8 cellular contexts compared by ENCODE assay signal in the genomic region with DNA sequence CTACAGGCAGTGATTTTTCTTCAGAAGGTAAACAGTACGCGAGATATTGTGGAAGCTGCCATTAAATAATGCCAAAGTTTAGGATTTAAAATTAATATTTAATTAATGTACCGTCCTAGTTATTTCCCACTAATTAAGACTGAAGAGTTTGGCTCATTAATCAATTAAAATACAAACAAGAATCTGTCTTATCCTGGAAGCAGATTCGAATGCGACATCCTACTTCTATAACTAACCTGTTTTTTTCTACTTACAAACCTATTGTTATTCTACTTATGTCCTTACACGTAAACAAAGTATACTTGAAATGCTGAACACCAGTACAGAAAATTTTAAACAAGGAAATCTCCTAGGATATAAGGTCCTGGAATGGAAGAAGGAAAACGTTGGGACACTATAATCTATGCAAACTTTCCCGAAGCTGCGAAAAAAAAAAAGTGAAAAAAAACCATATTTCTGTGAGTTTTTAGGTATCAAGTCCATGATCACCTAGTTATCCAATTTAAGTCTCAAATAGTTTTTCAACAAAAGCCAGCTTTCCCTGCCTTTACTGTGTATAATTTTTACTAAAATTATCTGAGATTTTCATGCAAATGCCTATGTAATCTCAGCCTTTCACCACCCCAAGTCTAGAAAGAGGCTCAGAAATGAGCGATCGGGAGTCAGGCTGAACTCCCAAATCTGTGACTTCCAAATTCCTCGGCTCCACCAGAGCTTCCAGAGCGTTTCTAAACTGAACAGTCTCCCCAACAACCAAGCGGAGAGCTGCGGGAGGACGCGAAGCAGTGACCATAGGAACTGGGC. TPM values are rescaled to one million over a fixed set of nuclear protein-coding genes. Genes with fewer than 3 reads are reported as not detected.
DNase-seq lines count a peak whose midpoint lies in the region; ATAC-seq and TF ChIP-seq lines count a peak whose summit lies in the region.

No MANE protein-coding gene starts in this region.

- CTCF ChIA-PET in Caco-2 (lab: Charles Lee), result interaction anchor here (0.8 to 2.3 kb wide), 5 partner anchors 15 to 198 kb away, joined by 3 to 13 read pairs (median 3); a partner anchor contains a TSS

- intact Hi-C loops in Caco-2 (cut with micrococcal nuclease; ENCODE audit: unreplicated experiment), result loop anchor here (2.0 to 5.0 kb wide), 3 partner anchors 39 to 347 kb away; a partner anchor contains a TSS

- H3K4me2 ChIP-seq in OCI-LY1 (ENCODE audit: low read length), result peak overlapping the region; percentile 85

- H3K9me3 Mint-ChIP-seq in Caco-2 (ENCODE audit: unreplicated experiment), result no peaks in the 10 kb centered on the region

- peaks cover 14% of the 10 kb centered on the region for H3K36me3 Mint-ChIP-seq in Caco-2 (ENCODE audit: insufficient read depth, unreplicated experiment)

- H3K4me3 ChIP-seq in Caco-2 (ENCODE audit: low read depth, low read length) (peak overlapping the region; percentile 75), OCI-LY1 (ENCODE audit: low read depth, low read length, poor library complexity, severe bottlenecking) (peak overlapping the region; percentile 84), epithelial cell of esophagus (ENCODE audit: low read length) (peak overlapping the region; percentile 73), neutrophil (ENCODE audit: low read depth in 1 of 2, low read length in 1 of 2) (peak overlapping the region; percentile 85 to 98)

- peak overlapping the region; percentile 94 for H3K27ac Mint-ChIP-seq in Caco-2 (ENCODE audit: unreplicated experiment)

- H3K4me1 ChIP-seq in Caco-2 (peaks cover 12% of the 10 kb centered on the region), OCI-LY1 (ENCODE audit: insufficient read depth, low read length, severe bottlenecking) (peaks cover 22% of the 10 kb centered on the region), neutrophil (ENCODE audit: control insufficient read depth in 1 of 2, insufficient read depth in 1 of 2, low read depth in 1 of 2, low read length in 1 of 2) (peaks cover 19 to 38% of the 10 kb centered on the region in 2 experiments)

- H3K9ac ChIP-seq in OCI-LY1 (ENCODE audit: low read length), result peak overlapping the region; percentile 77

- peaks cover 2% of the 10 kb centered on the region; the same call in 1 of the 2 replicates for H3K36me3 ChIP-seq in Caco-2 (ENCODE audit: control insufficient read depth, insufficient read depth, low read length)
- no peaks in the 10 kb centered on the region for H3K36me3 ChIP-seq in OCI-LY1 (ENCODE audit: insufficient read depth, low read length)
- H3K36me3 ChIP-seq in neutrophil, result no peaks in the 10 kb centered on the region

- POLR2A ChIA-PET in Caco-2 (lab: Charles Lee), result interaction anchor here (0.6 to 2.5 kb wide), 8 partner anchors 15 to 715 kb away, joined by 3 to 52 read pairs (median 3); a partner anchor contains a TSS

- H3K27me3 ChIP-seq in Caco-2 (replicated peaks; ENCODE audit: control insufficient read depth, insufficient read depth, low read length), result no peaks in the 10 kb centered on the region
- H3K27me3 ChIP-seq in OCI-LY1 (ENCODE audit: insufficient read depth, low read length), result no peaks in the 10 kb centered on the region
- H3K27me3 ChIP-seq in neutrophil, result peaks cover 11% of the 10 kb centered on the region

- H3K9me2 ChIP-seq in OCI-LY1 (ENCODE audit: low read depth, low read length), result no peaks in the 10 kb centered on the region

- 0 out of 2 replicates have a peak overlapping the region, but pooled peaks have one; percentile 53 for H2AFZ ChIP-seq in OCI-LY1 (ENCODE audit: low read length)

- no peaks in the 10 kb centered on the region for H3K27me3 Mint-ChIP-seq in Caco-2 (ENCODE audit: insufficient read depth, unreplicated experiment)

- ATAC-seq in HG02588 (IDR thresholded peaks at IDR 0.05; ENCODE audit: unreplicated experiment) (no peak), GM19328 (IDR thresholded peaks at IDR 0.05; ENCODE audit: unreplicated experiment) (no peak)

- H3K9me3 ChIP-seq in Caco-2, result no peaks in the 10 kb centered on the region
- H3K9me3 ChIP-seq in OCI-LY1 (ENCODE audit: low read length), result no peaks in the 10 kb centered on the region
- H3K9me3 ChIP-seq in neutrophil, result no peaks in the 10 kb centered on the region

- peaks cover 20% of the 10 kb centered on the region for H3K4me1 Mint-ChIP-seq in Caco-2 (ENCODE audit: low read depth, unreplicated experiment)

- TF ChIP-seq CTCF in Caco-2 (IDR thresholded peaks at IDR 0.05; ENCODE audit: insufficient read depth in 1 of 2, low read depth in 1 of 2, low read length in 1 of 2, severe bottlenecking in 1 of 2, unreplicated experiment in 1 of 2), result no peak
- no peak for TF ChIP-seq CTCF in OCI-LY1 (IDR thresholded peaks at IDR 0.05; ENCODE audit: low read length)
- TF ChIP-seq CTCF in epithelial cell of esophagus (IDR thresholded peaks at IDR 0.05; ENCODE audit: insufficient read depth, low read depth, low read length, missing control alignments), result no peak
- no peak for TF ChIP-seq CTCF in neutrophil (IDR thresholded peaks at IDR 0.05)

- DNase-seq in Caco-2 (no peak), epithelial cell of esophagus (ENCODE audit: low read depth) (no peak), ureter (ENCODE audit: low spot score) (no peak), occipital lobe (lab: John Stamatoyannopoulos, UW) (no peak)

- no peaks in the 10 kb centered on the region for H3F3A ChIP-seq in OCI-LY1 (ENCODE audit: insufficient read depth, low read length)

- H3K79me2 ChIP-seq in OCI-LY1 (ENCODE audit: insufficient read depth, low read length), result 0 out of 2 replicates have a peak, but pooled peaks cover 3% of the 10 kb centered on the region

- H3K27ac ChIP-seq in OCI-LY1 (ENCODE audit: low read depth, low read length, poor library complexity, severe bottlenecking) (peak overlapping the region; percentile 43), neutrophil (peak overlapping the region; percentile 84)

- TSS peak; percentile 39 for BruUV-seq in Caco-2 (replicated peaks; lab: Mats Ljungman, UMichigan)

- H3K4me3 Mint-ChIP-seq in Caco-2 (ENCODE audit: unreplicated experiment), result peak overlapping the region; percentile 98

- no peaks in the 10 kb centered on the region for H4K20me1 ChIP-seq in OCI-LY1 (ENCODE audit: insufficient read depth, low read length)

RNA-seq across cellular contexts. Expression of a gene that starts 1.2 kb away (rescaled TPM):
- total RNA-seq in Caco-2 (2022) (11.3 and 12.5 TPM in 2 replicates), ureter (4.9 TPM), occipital lobe (3.7 TPM)

RNA-seq across cellular contexts. Expression of a gene that starts 14.5 kb away (rescaled TPM):
- 8.9 and 9.9 TPM in 2 replicates for total RNA-seq in Caco-2 (2022)
- total RNA-seq in ureter, result 19.9 TPM
- total RNA-seq in occipital lobe, result 21.1 TPM

RNA-seq across cellular contexts. Expression of a gene that starts 14.5 kb away (rescaled TPM):
- total RNA-seq in Caco-2 (2022), result 9.4 and 10.2 TPM in 2 replicates
- total RNA-seq in ureter, result 14.8 TPM
- total RNA-seq in occipital lobe, result 11.5 TPM

RNA-seq across cellular contexts. Expression of a gene that starts 40.6 kb away (rescaled TPM):
- total RNA-seq in Caco-2 (2022), result 29.3 and 30.5 TPM in 2 replicates
- total RNA-seq in ureter, result 27.0 TPM
- total RNA-seq in occipital lobe, result 20.0 TPM

RNA-seq across cellular contexts. Expression of a gene that starts 40.7 kb away (rescaled TPM):
- 49.9 and 51.2 TPM in 2 replicates for total RNA-seq in Caco-2 (2022)
- 33.8 TPM for total RNA-seq in ureter
- total RNA-seq in occipital lobe, result 77.8 TPM
